Comparison of ENCODE assay signal across 31 cellular contexts in genomic region chr20:4667836-4668235, GRCh38. TPM values are rescaled to one million over a fixed set of nuclear protein-coding genes. Genes with fewer than 3 reads are reported as not detected.
DNase-seq lines count a peak whose midpoint lies in the region; ATAC-seq, FAIRE-seq and TF ChIP-seq lines count a peak whose summit lies in the region.
"Had no signal": no experiment of that assay in that cellular context is flagged by ENCODE, and none has a peak within 500 bp of the region (broad histone marks: within the 10 kb centered on the region; RNA-seq: fewer than 3 reads in every experiment).

No MANE protein-coding gene starts in this region.

- peak overlapping the region; percentile 28 for H3K9ac ChIP-seq in keratinocyte (ENCODE audit: control insufficient read depth, extremely low read depth, insufficient read depth, low read length)
- H3K9ac ChIP-seq: BLaER1 had no signal

- TF ChIP-seq CTCF in CD14-positive monocyte (IDR thresholded peaks at IDR 0.05) (no peak), GM23338 (conservative IDR thresholded peaks at IDR 0.05; ENCODE audit: low read depth in 2 of 2) (no peak), keratinocyte (optimal IDR thresholded peaks at IDR 0.05 in 1 of 3, IDR thresholded peaks at IDR 0.05 in 1 of 3, conservative IDR thresholded peaks at IDR 0.05 in 1 of 3; ENCODE audit: extremely low read depth in 1 of 3, insufficient read depth in 2 of 3, low read length in 3 of 3) (no peak)

- ATAC-seq in GM23338 (no peak), SK-N-SH treated with all-trans-retinoic acid at 6 μM for 48 hours (no peak)
- ATAC-seq in naive thymus-derived CD4-positive, alpha-beta T cell, result no peak
- ATAC-seq: activated naive CD4-positive, alpha-beta T cell treated with anti-CD3 and anti-CD28 coated beads, Interleukin-2, amount 50 U/mL, for 72 hours had no signal

- no peaks in the 10 kb centered on the region for H3K9me3 ChIP-seq in keratinocyte (ENCODE audit: control insufficient read depth, low read depth, low read length)
- no peaks in the 10 kb centered on the region for H3K9me3 ChIP-seq in naive thymus-derived CD4-positive, alpha-beta T cell (ENCODE audit: control insufficient read depth in 2 of 3, low read length in 3 of 3)
- H3K9me3 ChIP-seq: colonic mucosa, HAP-1, left lung, tibial artery had no signal

- H3K36me3 ChIP-seq in GM23338 (ENCODE audit: insufficient read depth), result no peaks in the 10 kb centered on the region
- H3K36me3 ChIP-seq in keratinocyte (ENCODE audit: control insufficient read depth in 2 of 2, extremely low read depth in 1 of 2, insufficient read depth in 2 of 2, low read length in 2 of 2), result no peaks in the 10 kb centered on the region
- no peaks in the 10 kb centered on the region for H3K36me3 ChIP-seq in naive thymus-derived CD4-positive, alpha-beta T cell (ENCODE audit: control insufficient read depth in 2 of 3, insufficient read depth in 3 of 3, low read length in 3 of 3)
- H3K36me3 ChIP-seq: BLaER1, colonic mucosa, HAP-1, left lung, tibial artery had no signal

- DNase-seq in CD14-positive monocyte (ENCODE audit: low spot score) (no peak), GM23338 (ENCODE audit: low spot score) (no peak), keratinocyte (ENCODE audit: low read depth, low spot score) (no peak), NCI-H187 treated with DMSO at 0.1 percent for 48 hours (lab: John Stamatoyannopoulos, UW) (no peak)
- no peak for DNase-seq in activated CD4-positive, alpha-beta memory T cell treated with anti-CD3 and anti-CD28 coated beads, Interleukin-2, amount 10 ng/mL, durations not matched to agents 7 days and 5 days
- DNase-seq in naive thymus-derived CD4-positive, alpha-beta T cell, result no peak
- DNase-seq: activated B cell treated with CpG ODN at 0.5 μM for 24 hours; anterior cingulate cortex; colonic mucosa; COR-L47; DMS53; effector memory CD4-positive, alpha-beta T cell; left lung; NCI-H1417 treated with DMSO at 0.1 percent for 48 hours; NCI-H2081; NCI-H226; NCI-H526 treated with DMSO at 0.1 percent for 48 hours; nucleus accumbens; SHP77 treated with DMSO at 0.1 percent for 48 hours; stimulated activated CD4-positive, alpha-beta T cell treated with anti-CD3 and anti-CD28 coated beads, Interleukin-12 subunit alpha, Interleukin-12 subunit beta, amount 100 ng/mL, for 4 hours; stimulated activated CD4-positive, alpha-beta T cell treated with anti-CD3 and anti-CD28 coated beads, Interleukin-4, amount 100 ng/mL, for 1 hour; SW 1271; tibial artery had no signal

- H3K27me3 ChIP-seq in GM23338 (ENCODE audit: insufficient read depth), result no peaks in the 10 kb centered on the region
- H3K27me3 ChIP-seq in keratinocyte (ENCODE audit: control insufficient read depth, extremely low read depth, insufficient read depth, low read length), result no peaks in the 10 kb centered on the region
- H3K27me3 ChIP-seq in naive thymus-derived CD4-positive, alpha-beta T cell (ENCODE audit: control insufficient read depth in 2 of 2, insufficient read depth in 2 of 2, low read length in 2 of 2), result no peaks in the 10 kb centered on the region
- H3K27me3 ChIP-seq: BLaER1, colonic mucosa, left lung had no signal

- no peaks in the 10 kb centered on the region for H3K79me2 ChIP-seq in GM23338 (replicated peaks; ENCODE audit: insufficient read depth)
- H3K79me2 ChIP-seq in keratinocyte (ENCODE audit: control insufficient read depth, insufficient read depth, low read length), result no peaks in the 10 kb centered on the region

- H2AFZ ChIP-seq in GM23338 (peak overlapping the region; percentile 88; the same call in 1 of the 2 replicates), keratinocyte (ENCODE audit: control insufficient read depth, low read length) (peak overlapping the region; percentile 87)

- H3K27me3 Mint-ChIP-seq in CD14-positive monocyte (ENCODE audit: low read depth in 3 of 3), result peaks cover 0 to 4% (median 0%) of the 10 kb centered on the region in 3 donors
- peaks cover 11% of the 10 kb centered on the region for H3K27me3 Mint-ChIP-seq in GM23338 (ENCODE audit: insufficient read depth, low read depth, poor library complexity)
- H3K27me3 Mint-ChIP-seq in activated CD4-positive, alpha-beta memory T cell treated with anti-CD3 and anti-CD28 coated beads, Interleukin-2, amount 10 ng/mL, durations not matched to agents 7 days and 5 days, result peaks cover 1% of the 10 kb centered on the region
- H3K27me3 Mint-ChIP-seq in naive thymus-derived CD4-positive, alpha-beta T cell, result peaks cover 0 to 18% (median under 1%) of the 10 kb centered on the region in 5 donors
- H3K27me3 Mint-ChIP-seq: progenitor cell of endocrine pancreas had no signal

- H3K4me1 ChIP-seq in GM23338 (ENCODE audit: insufficient read depth), result peaks cover 8% of the 10 kb centered on the region; the same call in 1 of the 2 replicates
- peaks cover 37% of the 10 kb centered on the region for H3K4me1 ChIP-seq in keratinocyte (ENCODE audit: control insufficient read depth, extremely low read depth, insufficient read depth, low read length)
- H3K4me1 ChIP-seq in naive thymus-derived CD4-positive, alpha-beta T cell (ENCODE audit: control insufficient read depth in 2 of 2, insufficient read depth in 2 of 2, low read length in 2 of 2), result peaks cover 6 to 17% of the 10 kb centered on the region in 2 donors
- H3K4me1 ChIP-seq: colonic mucosa, HAP-1, tibial artery had no signal

- CTCF ChIA-PET in activated CD4-positive, alpha-beta memory T cell treated with anti-CD3 and anti-CD28 coated beads, Interleukin-2, amount 10 ng/mL, durations not matched to agents 7 days and 5 days (lab: Charles Lee), result interaction anchor here (0.7 to 0.8 kb wide), 2 partner anchors 55 to 59 kb away, joined by 3 to 4 read pairs; no protein-coding TSS in a partner anchor
- CTCF ChIA-PET in naive thymus-derived CD4-positive, alpha-beta T cell (lab: Charles Lee), result no interaction called here

- H3K4me3 ChIP-seq in GM23338 (no peak overlapping the region), keratinocyte (ENCODE audit: control insufficient read depth in 2 of 3, extremely low read depth in 1 of 3, insufficient read depth in 2 of 3, low read depth in 1 of 3, low read length in 3 of 3) (no peak overlapping the region)
- no peak overlapping the region for H3K4me3 ChIP-seq in naive thymus-derived CD4-positive, alpha-beta T cell (ENCODE audit: low read length)
- H3K4me3 ChIP-seq: BLaER1, colonic mucosa, HAP-1, left lung, tibial artery had no signal

- POLR2A ChIA-PET in activated CD4-positive, alpha-beta memory T cell treated with anti-CD3 and anti-CD28 coated beads, Interleukin-2, amount 10 ng/mL, durations not matched to agents 7 days and 5 days (lab: Charles Lee), result interaction anchor here (0.6 kb wide), 1 partner anchor 10 kb away, joined by 3 read pairs; no protein-coding TSS in a partner anchor
- POLR2A ChIA-PET in naive thymus-derived CD4-positive, alpha-beta T cell (lab: Charles Lee), result no interaction called here

- H4K20me1 ChIP-seq in GM23338 (replicated peaks; ENCODE audit: insufficient read depth) (no peaks in the 10 kb centered on the region), keratinocyte (ENCODE audit: control insufficient read depth, extremely low read depth, insufficient read depth, low read length) (no peaks in the 10 kb centered on the region)
- H4K20me1 ChIP-seq: BLaER1 had no signal

- no peak overlapping the region for H3K4me3 Mint-ChIP-seq in CD14-positive monocyte
- no peak overlapping the region for H3K4me3 Mint-ChIP-seq in GM23338
- no peak overlapping the region for H3K4me3 Mint-ChIP-seq in activated CD4-positive, alpha-beta memory T cell treated with anti-CD3 and anti-CD28 coated beads, Interleukin-2, amount 10 ng/mL, durations not matched to agents 7 days and 5 days
- H3K4me3 Mint-ChIP-seq in naive thymus-derived CD4-positive, alpha-beta T cell, result no peak overlapping the region
- H3K4me3 Mint-ChIP-seq: activated B cell treated with CpG ODN at 0.5 μM for 24 hours had no signal

- peaks cover 50% of the 10 kb centered on the region for H3K4me1 Mint-ChIP-seq in CD14-positive monocyte
- peaks cover 10% of the 10 kb centered on the region for H3K4me1 Mint-ChIP-seq in GM23338
- H3K4me1 Mint-ChIP-seq in activated CD4-positive, alpha-beta memory T cell treated with anti-CD3 and anti-CD28 coated beads, Interleukin-2, amount 10 ng/mL, durations not matched to agents 7 days and 5 days, result peaks cover 60% of the 10 kb centered on the region
- H3K4me1 Mint-ChIP-seq in naive thymus-derived CD4-positive, alpha-beta T cell, result peaks cover 4 to 30% (median 12%) of the 10 kb centered on the region in 7 donors

- H3K27ac ChIP-seq in GM23338 (ENCODE audit: low read depth), result no peak overlapping the region
- H3K27ac ChIP-seq in keratinocyte (ENCODE audit: control insufficient read depth, insufficient read depth, low read length), result peak overlapping the region; percentile 95
- H3K27ac ChIP-seq in naive thymus-derived CD4-positive, alpha-beta T cell (ENCODE audit: low read depth, low read length), result no peak overlapping the region
- H3K27ac ChIP-seq: BLaER1, colonic mucosa, tibial artery had no signal

- peaks cover 7% of the 10 kb centered on the region; the same call in 1 of the 2 replicates for H3K9me2 ChIP-seq in GM23338 (ENCODE audit: insufficient read depth)

- H3K9me1 ChIP-seq in keratinocyte (ENCODE audit: control insufficient read depth, extremely low read depth, insufficient read depth, low read length), result peaks cover 3% of the 10 kb centered on the region

- no peaks in the 10 kb centered on the region for H3F3A ChIP-seq in GM23338 (replicated peaks; ENCODE audit: low read depth)

- intact Hi-C loops in CD14-positive monocyte (cut with micrococcal nuclease), result loop anchor here in 1 of 2 donors (5.0 to 10.0 kb wide), 3 partner anchors 36 to 54 kb away; partner anchors contain the start of gene PRND
- intact Hi-C loops in naive thymus-derived CD4-positive, alpha-beta T cell (cut with micrococcal nuclease), result loop anchor here in 1 of 2 donors (2.0 kb wide), 2 partner anchors 13 to 53 kb away; partner anchors contain the start of gene PRND

- H3K27ac Mint-ChIP-seq in CD14-positive monocyte (peak overlapping the region; percentile 88 to 97 (median 93)), GM23338 (no peak overlapping the region)
- peak overlapping the region; percentile 74 for H3K27ac Mint-ChIP-seq in activated CD4-positive, alpha-beta memory T cell treated with anti-CD3 and anti-CD28 coated beads, Interleukin-2, amount 10 ng/mL, durations not matched to agents 7 days and 5 days
- peak overlapping the region in 1 of 9 donors; percentile 50 for H3K27ac Mint-ChIP-seq in naive thymus-derived CD4-positive, alpha-beta T cell
- H3K27ac Mint-ChIP-seq: activated B cell treated with CpG ODN at 0.5 μM for 24 hours; activated naive CD4-positive, alpha-beta T cell treated with anti-CD3 and anti-CD28 coated beads, Interleukin-2, amount 50 U/mL, for 72 hours; progenitor cell of endocrine pancreas had no signal

- no peak for FAIRE-seq in keratinocyte (lab: Jason Lieb, UNC)

- dilution Hi-C loops in keratinocyte (cut with MboI; ENCODE audit: extremely low pct_ligation_motif_present, low sequenced_read_pairs), result no loop called here

- H3K36me3 Mint-ChIP-seq in CD14-positive monocyte, result no peaks in the 10 kb centered on the region
- no peaks in the 10 kb centered on the region for H3K36me3 Mint-ChIP-seq in GM23338 (ENCODE audit: low read depth)
- H3K36me3 Mint-ChIP-seq in activated CD4-positive, alpha-beta memory T cell treated with anti-CD3 and anti-CD28 coated beads, Interleukin-2, amount 10 ng/mL, durations not matched to agents 7 days and 5 days (ENCODE audit: low read depth), result peaks cover 25% of the 10 kb centered on the region
- H3K36me3 Mint-ChIP-seq in naive thymus-derived CD4-positive, alpha-beta T cell, result no peaks in the 10 kb centered on the region
- H3K36me3 Mint-ChIP-seq: activated naive CD4-positive, alpha-beta T cell treated with anti-CD3 and anti-CD28 coated beads, Interleukin-2, amount 50 U/mL, for 72 hours had no signal

- H3K9me3 Mint-ChIP-seq in CD14-positive monocyte (peaks cover 0 to 1% (median 0%) of the 10 kb centered on the region in 7 donors), GM23338 (peaks cover 2% of the 10 kb centered on the region; the same call in 1 of the 3 replicates)
- H3K9me3 Mint-ChIP-seq in activated CD4-positive, alpha-beta memory T cell treated with anti-CD3 and anti-CD28 coated beads, Interleukin-2, amount 10 ng/mL, durations not matched to agents 7 days and 5 days, result peaks cover 4% of the 10 kb centered on the region
- peaks cover 0 to 1% (median 0%) of the 10 kb centered on the region in 11 donors for H3K9me3 Mint-ChIP-seq in naive thymus-derived CD4-positive, alpha-beta T cell
- H3K9me3 Mint-ChIP-seq: activated naive CD4-positive, alpha-beta T cell treated with anti-CD3 and anti-CD28 coated beads, Interleukin-2, amount 50 U/mL, for 72 hours had no signal

- H3K4me2 ChIP-seq in GM23338 (no peak overlapping the region), keratinocyte (ENCODE audit: control insufficient read depth, extremely low read depth, insufficient read depth, low read depth, low read length) (no peak overlapping the region)

RNA-seq across cellular contexts. Expression of gene PRNP, which starts 18.4 kb away (rescaled TPM):
- 100 to 1,000 TPM; 108 to 131 TPM for polyA plus RNA-seq in CD14-positive monocyte
- total RNA-seq in GM23338 (2014; rRNA removed; shearing (Covaris generic)), result 17.9 and 18.3 TPM in 2 replicates
- 10.3 and 13.0 TPM in 2 replicates for polyA plus RNA-seq in GM23338 (2016; fragmentation: Nextera tagmentation; extraction: Ambion mirVana)
- total RNA-seq in activated CD4-positive, alpha-beta memory T cell treated with anti-CD3 and anti-CD28 coated beads, Interleukin-2, amount 10 ng/mL, durations not matched to agents 7 days and 5 days, result 100 to 1,000 TPM; 111 to 112 TPM
- 861 to 1,182 TPM (median 986 TPM) in 3 replicates for polyA plus RNA-seq in keratinocyte
- 838 TPM for polyA plus RNA-seq in keratinocyte (2011; ENCODE audit: low read depth)
- 346 and 603 TPM in 2 replicates for polyA plus RNA-seq in keratinocyte (2011; cell fraction: cytosol; rRNA removed)
- polyA plus RNA-seq in keratinocyte (2011; cell fraction: nucleus; rRNA removed), result 1,059 and 1,163 TPM in 2 replicates
- 545 and 662 TPM in 2 replicates for polyA plus RNA-seq in keratinocyte (2012; ENCODE audit: low replicate concordance)
- polyA minus RNA-seq in keratinocyte, result 912 to 1,016 TPM (median 913 TPM) in 3 replicates
- 765 TPM for polyA minus RNA-seq in keratinocyte (2011; cell fraction: cytosol; rRNA and poly(A)+ RNA removed)
- polyA minus RNA-seq in keratinocyte (2011; cell fraction: nucleus; rRNA and poly(A)+ RNA removed), result 512 and 771 TPM in 2 replicates
- 10 to 100 TPM; 40.9 to 80.4 (median 44.9) TPM for total RNA-seq in naive thymus-derived CD4-positive, alpha-beta T cell
- 10 to 100 TPM; 57.9 to 63.9 TPM for polyA plus RNA-seq in naive thymus-derived CD4-positive, alpha-beta T cell

RNA-seq across cellular contexts. Expression of gene PRND, which starts 53.9 kb away (rescaled TPM):
- not detected for polyA plus RNA-seq in CD14-positive monocyte
- total RNA-seq in GM23338 (2014; rRNA removed; shearing (Covaris generic)), result 0.10 TPM in 1 of 2 replicates, not detected in the other
- 0.09 TPM in 1 of 2 replicates, not detected in the other for polyA plus RNA-seq in GM23338 (2016; fragmentation: Nextera tagmentation; extraction: Ambion mirVana)
- total RNA-seq in activated CD4-positive, alpha-beta memory T cell treated with anti-CD3 and anti-CD28 coated beads, Interleukin-2, amount 10 ng/mL, durations not matched to agents 7 days and 5 days, result not detected
- polyA plus RNA-seq in keratinocyte, result not detected in 3 replicates
- not detected for polyA plus RNA-seq in keratinocyte (2011; ENCODE audit: low read depth)
- polyA plus RNA-seq in keratinocyte (2011; cell fraction: cytosol; rRNA removed), result not detected in 2 replicates
- not detected in 2 replicates for polyA plus RNA-seq in keratinocyte (2011; cell fraction: nucleus; rRNA removed)
- not detected in 2 replicates for polyA plus RNA-seq in keratinocyte (2012; ENCODE audit: low replicate concordance)
- not detected in 3 replicates for polyA minus RNA-seq in keratinocyte
- not detected for polyA minus RNA-seq in keratinocyte (2011; cell fraction: cytosol; rRNA and poly(A)+ RNA removed)
- not detected in 2 replicates for polyA minus RNA-seq in keratinocyte (2011; cell fraction: nucleus; rRNA and poly(A)+ RNA removed)
- total RNA-seq in naive thymus-derived CD4-positive, alpha-beta T cell, result under 1 TPM in 1 of 5 experiments, not detected in 4; 0.12 TPM
- polyA plus RNA-seq in naive thymus-derived CD4-positive, alpha-beta T cell, result under 1 TPM in 1 of 2 donors, not detected in 1; 0.05 TPM
- total RNA-seq: activated B cell treated with CpG ODN at 0.5 μM for 24 hours; activated naive CD4-positive, alpha-beta T cell treated with anti-CD3 and anti-CD28 coated beads, Interleukin-2, amount 50 U/mL, for 72 hours; epithelial cell of proximal tubule; left lung; mesenteric fat pad; myocyte; progenitor cell of endocrine pancreas had no signal
